In genomic region chr6:13762648-13763441, GRCh38 we compare ENCODE assay signal across 8 cellular contexts. TPM values are rescaled to one million over a fixed set of nuclear protein-coding genes. Genes with fewer than 3 reads are reported as not detected.
DNase-seq lines count a peak whose midpoint lies in the region; ATAC-seq, FAIRE-seq and TF ChIP-seq lines count a peak whose summit lies in the region.

No MANE protein-coding gene starts in this region.

- H3K4me3 Mint-ChIP-seq in CD8-positive, alpha-beta T cell: peak overlapping the region; percentile 27

- DNase-seq in CD8-positive, alpha-beta T cell: no peak
- DNase-seq in NCI-H226 (peak; percentile 47), K562 (ENCODE audit: extremely low read depth in 1 of 4, low spot score in 3 of 4) (no peak), mucosa of descending colon (peak in 1 of 3 donors; percentile 41), iPS-NIHi7 (ENCODE audit: extremely low spot score) (no peak), HuH-7 (ENCODE audit: low spot score) (no peak), coronary artery (ENCODE audit: low spot score) (no peak)

- CTCF ChIA-PET in CD8-positive, alpha-beta T cell (lab: Charles Lee): interaction anchor here (1.0 to 1.3 kb wide), 2 partner anchors 53 to 188 kb away, joined by 3 read pairs; partner anchors contain the start of gene SIRT5
- CTCF ChIA-PET in K562 (lab: Yijun Ruan, JAX; ENCODE audit: low intra/inter-chr PET ratio): no interaction called here

- no peak overlapping the region for H3K4me3 ChIP-seq in CD8-positive, alpha-beta T cell (ENCODE audit: low read depth, low read length)
- H3K4me3 ChIP-seq in K562 (no peak overlapping the region), mucosa of descending colon (no peak overlapping the region), coronary artery (no peak overlapping the region)

- no peak for FAIRE-seq in K562 (lab: Jason Lieb, UNC)

- H4K20me1 ChIP-seq in K562 (replicated peaks; ENCODE audit: control insufficient read depth, insufficient read depth, low read length): no peaks in the 10 kb centered on the region

- no peaks in the 10 kb centered on the region for H3K79me2 ChIP-seq in K562 (ENCODE audit: control insufficient read depth, insufficient read depth, low read length)

- H3K36me3 Mint-ChIP-seq in CD8-positive, alpha-beta T cell: no peaks in the 10 kb centered on the region

- in situ Hi-C loops in K562 (cut with MboI): no loop called here

- no peaks in the 10 kb centered on the region for H3K9me1 ChIP-seq in K562 (ENCODE audit: control insufficient read depth, insufficient read depth, low read length)

- 42% methylated on average over 6 of the region's 6 CpGs for whole genome bisulfite sequencing in K562 (ENCODE audit: insufficient coverage, low coverage, missing lambda C conversion rate)

- no TSS peak for BruUV-seq in K562 (replicated peaks; lab: Mats Ljungman, UMichigan)

- no peak for TF ChIP-seq POLR2A in K562 (conservative IDR thresholded peaks at IDR 0.05)

- no peaks in the 10 kb centered on the region for H3K9me3 ChIP-seq in CD8-positive, alpha-beta T cell (ENCODE audit: low read length)
- H3K9me3 ChIP-seq in K562 (replicated peaks; ENCODE audit: control insufficient read depth, insufficient read depth, low read depth, low read length) (no peaks in the 10 kb centered on the region), mucosa of descending colon (no peaks in the 10 kb centered on the region)

- TF ChIP-seq CTCF in CD8-positive, alpha-beta T cell (IDR thresholded peaks at IDR 0.05): no peak
- TF ChIP-seq CTCF in K562 (IDR thresholded peaks at IDR 0.05 in 2 of 3, conservative IDR thresholded peaks at IDR 0.05 in 1 of 3; ENCODE audit: insufficient read depth in 2 of 3, low read depth in 1 of 3, low read length in 3 of 3) (no peak), mucosa of descending colon (IDR thresholded peaks at IDR 0.05) (no peak), coronary artery (IDR thresholded peaks at IDR 0.05) (no peak)

- no peaks in the 10 kb centered on the region for H3K27me3 ChIP-seq in CD8-positive, alpha-beta T cell (ENCODE audit: insufficient read depth, low read length)
- H3K27me3 ChIP-seq in K562 (ENCODE audit: control insufficient read depth in 2 of 2, insufficient read depth in 2 of 2, low read length in 2 of 2): peaks cover 0 to 4% of the 10 kb centered on the region in 2 experiments; a peak in 1 of 5 replicates

- no peak overlapping the region for H2AFZ ChIP-seq in K562 (ENCODE audit: low read depth, low read length)

- H3K4me1 Mint-ChIP-seq in CD8-positive, alpha-beta T cell (ENCODE audit: low read depth): peaks cover 36% of the 10 kb centered on the region

- no peaks in the 10 kb centered on the region for H3K27me3 Mint-ChIP-seq in CD8-positive, alpha-beta T cell (ENCODE audit: low read depth)

- peaks cover 19% of the 10 kb centered on the region for H3K4me1 ChIP-seq in CD8-positive, alpha-beta T cell (ENCODE audit: insufficient read depth, low read length)
- peaks cover 0 to 2% of the 10 kb centered on the region in 2 experiments; a peak in 1 of 5 replicates for H3K4me1 ChIP-seq in K562 (replicated peaks in 1 of 2; ENCODE audit: control insufficient read depth in 2 of 2, insufficient read depth in 2 of 2, low read length in 2 of 2)
- H3K4me1 ChIP-seq in mucosa of descending colon (ENCODE audit: low read depth): peaks cover 3% of the 10 kb centered on the region

- H3K27ac Mint-ChIP-seq in CD8-positive, alpha-beta T cell: no peak overlapping the region

- H3K36me3 ChIP-seq in CD8-positive, alpha-beta T cell (ENCODE audit: insufficient read depth, low read length): no peaks in the 10 kb centered on the region
- H3K36me3 ChIP-seq in K562 (ENCODE audit: control insufficient read depth, insufficient read depth, low read length) (no peaks in the 10 kb centered on the region), mucosa of descending colon (ENCODE audit: low read depth) (no peaks in the 10 kb centered on the region)

- H3K4me2 ChIP-seq in K562 (ENCODE audit: insufficient read depth, low read length): no peak overlapping the region

- intact Hi-C loops in CD8-positive, alpha-beta T cell (cut with DNase I, micrococcal nuclease): no loop called here
- intact Hi-C loops in K562 (cut with micrococcal nuclease): loop anchor here (10.0 kb wide), 1 partner anchor 428 kb away; no protein-coding TSS in a partner anchor
- intact Hi-C loops in mucosa of descending colon (cut with DNase I, micrococcal nuclease): no loop called here

- ATAC-seq in CD8-positive, alpha-beta T cell: peak; percentile 57
- ATAC-seq in K562 (no peak), mucosa of descending colon (peak; percentile 61), HG03196 (IDR thresholded peaks at IDR 0.05; ENCODE audit: unreplicated experiment) (no peak)

- no peak for TF ChIP-seq RAD21 in K562 (CRISPR knock-in tag; conservative IDR thresholded peaks at IDR 0.05 in 1 of 2, IDR thresholded peaks at IDR 0.05 in 1 of 2)

- TF ChIP-seq EP300 in K562 (IDR thresholded peaks at IDR 0.05; ENCODE audit: low read length): no peak

- POLR2A ChIA-PET in CD8-positive, alpha-beta T cell (lab: Charles Lee): interaction anchor here (1.3 kb wide), 1 partner anchor 147 kb away, joined by 4 read pairs; the partner anchor contains the start of gene NOL7
- POLR2A ChIA-PET in K562 (lab: Yijun Ruan, JAX): no interaction called here

- H3K27ac ChIP-seq in CD8-positive, alpha-beta T cell (ENCODE audit: low read depth, low read length): no peak overlapping the region
- H3K27ac ChIP-seq in K562 (ENCODE audit: extremely low read depth, low read depth, low read length) (no peak overlapping the region), coronary artery (peak overlapping the region in 1 of 2 donors; percentile 46)

- H3K9ac ChIP-seq in K562 (ENCODE audit: insufficient read depth in 1 of 2, low read depth in 2 of 2, low read length in 2 of 2): no peak overlapping the region

- H3K9me3 Mint-ChIP-seq in CD8-positive, alpha-beta T cell: no peaks in the 10 kb centered on the region

TF ChIP-seq in K562, 482 proteins besides CTCF, POLR2A, EP300 and RAD21 (continues in another document):
- TF ChIP-seq ATF4 (CRISPR knock-in tag; IDR thresholded peaks at IDR 0.05): 0 out of 2 replicates have a peak, but pooled peaks have one; percentile 70
- TF ChIP-seq ATF3 (IDR thresholded peaks at IDR 0.05): peak; percentile 51
- TF ChIP-seq ATF3 (CRISPR knock-in tag; conservative IDR thresholded peaks at IDR 0.05): no peak

RNA-seq across cellular contexts. Expression of gene RANBP9, which starts 51.2 kb away (rescaled TPM):
- 10 to 100 TPM; 79.1 to 81.9 TPM for total RNA-seq in CD8-positive, alpha-beta T cell
- total RNA-seq in K562 (2011; cell fraction: chromatin; rRNA removed; ENCODE audit: low replicate concordance): 23.7 and 84.5 TPM in 2 replicates
- 11.0 and 16.3 TPM in 2 replicates for total RNA-seq in K562 (2011; cell fraction: nucleolus; rRNA removed)
- total RNA-seq in K562 (2011; cell fraction: nucleoplasm; rRNA removed): 31.1 and 32.8 TPM in 2 replicates
- total RNA-seq in K562 (2014; rRNA removed) (34.7 and 36.4 TPM in 2 replicates), K562 (2014; rRNA removed; fragmentation: Illumina TruSeq; extraction: Trizol) (64.8 and 74.0 TPM in 2 replicates), K562 (2015; rRNA removed; fragmentation: Illumina TruSeq; extraction: Trizol) (60.3 and 61.5 TPM in 2 replicates), K562 (2021) (80.4 and 87.0 TPM in 2 replicates), mucosa of descending colon (10 to 100 TPM; 33.4 to 58.4 (median 38.7) TPM)
- polyA plus RNA-seq in K562 (2011; rRNA removed) (54.2 and 83.6 TPM in 2 replicates), K562 (2014; fragmentation: Illumina TruSeq; extraction: Trizol) (124 and 130 TPM in 2 replicates), K562 (2014; fragmentation: Nextera tagmentation; extraction: Ambion mirVana) (10 to 100 TPM; 27.5 to 31.2 TPM), K562 (2014; rRNA removed) (51.2 and 53.5 TPM in 2 replicates)
- 30.0 and 36.4 TPM in 2 replicates for polyA plus RNA-seq in K562 (2011; cell fraction: cytosol; rRNA removed)
- 43.2 and 52.8 TPM in 2 replicates for polyA plus RNA-seq in K562 (2011; cell fraction: nucleus; rRNA removed)
- 68.7 and 70.4 TPM in 2 replicates for polyA plus RNA-seq in K562 (2012)
- 126 and 143 TPM in 2 replicates for polyA minus RNA-seq in K562 (2011; rRNA and poly(A)+ RNA removed)
- 54.5 and 56.1 TPM in 2 replicates for polyA minus RNA-seq in K562 (2011; cell fraction: cytosol; rRNA and poly(A)+ RNA removed)
- polyA minus RNA-seq in K562 (2011; cell fraction: nucleus; rRNA and poly(A)+ RNA removed): 19.8 and 32.3 TPM in 2 replicates

RNA-seq across cellular contexts. Expression of gene MCUR1, which starts 51.5 kb away (rescaled TPM):
- total RNA-seq in CD8-positive, alpha-beta T cell: 1 to 10 TPM; 2.1 to 3.4 TPM
- total RNA-seq in K562 (2011; cell fraction: chromatin; rRNA removed; ENCODE audit: low replicate concordance): 9.3 and 14.6 TPM in 2 replicates
- 7.3 and 8.6 TPM in 2 replicates for total RNA-seq in K562 (2011; cell fraction: nucleolus; rRNA removed)
- 14.8 and 27.5 TPM in 2 replicates for total RNA-seq in K562 (2011; cell fraction: nucleoplasm; rRNA removed)
- total RNA-seq in K562 (2014; rRNA removed) (42.2 and 42.5 TPM in 2 replicates), K562 (2014; rRNA removed; fragmentation: Illumina TruSeq; extraction: Trizol) (46.8 and 52.6 TPM in 2 replicates), K562 (2015; rRNA removed; fragmentation: Illumina TruSeq; extraction: Trizol) (52.9 and 55.5 TPM in 2 replicates), K562 (2021) (60.2 and 62.6 TPM in 2 replicates), mucosa of descending colon (10 to 100 TPM; 26.2 to 45.4 (median 33.6) TPM)
- polyA plus RNA-seq in K562 (2011; rRNA removed) (20.5 and 27.9 TPM in 2 replicates), K562 (2014; fragmentation: Illumina TruSeq; extraction: Trizol) (28.8 and 34.6 TPM in 2 replicates), K562 (2014; fragmentation: Nextera tagmentation; extraction: Ambion mirVana) (1 to 10 TPM; 5.1 to 7.7 TPM), K562 (2014; rRNA removed) (35.4 and 41.4 TPM in 2 replicates)
- polyA plus RNA-seq in K562 (2011; cell fraction: cytosol; rRNA removed): 17.9 and 19.6 TPM in 2 replicates
- 5.9 and 6.6 TPM in 2 replicates for polyA plus RNA-seq in K562 (2011; cell fraction: nucleus; rRNA removed)
- polyA plus RNA-seq in K562 (2012): 27.9 and 32.3 TPM in 2 replicates
- 22.3 and 25.4 TPM in 2 replicates for polyA minus RNA-seq in K562 (2011; rRNA and poly(A)+ RNA removed)
- polyA minus RNA-seq in K562 (2011; cell fraction: cytosol; rRNA and poly(A)+ RNA removed): 12.9 and 13.6 TPM in 2 replicates
- 5.7 and 7.9 TPM in 2 replicates for polyA minus RNA-seq in K562 (2011; cell fraction: nucleus; rRNA and poly(A)+ RNA removed)

Comparison
In these comparisons a context has a peak if more than half of its experiments do, and no peak if none do; other contexts are left out.
1. ATAC-seq: peak in CD8-positive, alpha-beta T cell (single experiment) and mucosa of descending colon (single experiment); none in K562 (single experiment) and HG03196 (single experiment).